In genomic region chr5:132272341-132273210, GRCh38 we compare ENCODE assay signal across 8 cellular contexts. TPM values are rescaled to one million over a fixed set of nuclear protein-coding genes. Genes with fewer than 3 reads are reported as not detected.
A peak's percentile ranks its signal among the peaks of the same experiment; 100 is the strongest.
DNase-seq lines count a peak whose midpoint lies in the region; ATAC-seq and TF ChIP-seq lines count a peak whose summit lies in the region.

No MANE protein-coding gene starts in this region.

- peak; percentile 87 for TF ChIP-seq CTCF in PC-9 (conservative IDR thresholded peaks at IDR 0.05)
- TF ChIP-seq CTCF in fibroblast of pulmonary artery (IDR thresholded peaks at IDR 0.05; ENCODE audit: low read length, missing control alignments) = peak; percentile 82
- peak; percentile 85 for TF ChIP-seq CTCF in parathyroid adenoma (IDR thresholded peaks at IDR 0.05)

- DNase-seq in AG08396 (ENCODE audit: low spot score) (peak; percentile 75), H7 (peak; percentile 91), PC-9 (peak in 1 of 2 experiments; percentile 64), fibroblast of pulmonary artery (ENCODE audit: low read depth) (peak; percentile 64), ureter (ENCODE audit: low spot score) (peak; percentile 67)
- DNase-seq in activated T-cell treated with anti-CD3 and anti-CD28 coated beads, Interleukin-2, amount 50 U/mL, for 1 hour = peak; percentile 71

- ATAC-seq in HG03520 (IDR thresholded peaks at IDR 0.05; ENCODE audit: unreplicated experiment) = no peak

- H3K4me3 ChIP-seq in H7 (ENCODE audit: insufficient read depth, low read depth, low read length) (no peak overlapping the region), PC-9 (no peak overlapping the region), fibroblast of pulmonary artery (replicated peaks; ENCODE audit: low read depth, low read length) (no peak overlapping the region), parathyroid adenoma (ENCODE audit: low read depth, low read length) (no peak overlapping the region)

- H3K4me1 ChIP-seq in PC-9 (replicated peaks; ENCODE audit: insufficient read depth) (no peaks in the 10 kb centered on the region), parathyroid adenoma (no peaks in the 10 kb centered on the region)

- intact Hi-C loops in PC-9 (cut with micrococcal nuclease; ENCODE audit: unreplicated experiment) = no loop called here

- H3K9ac ChIP-seq in parathyroid adenoma = no peak overlapping the region

- no peaks in the 10 kb centered on the region for H3K9me2 ChIP-seq in PC-9 (ENCODE audit: insufficient read depth)

- H3K4me2 ChIP-seq in PC-9 = no peak overlapping the region
- H3K4me2 ChIP-seq in parathyroid adenoma (ENCODE audit: low read length) = no peak overlapping the region

- H3K27ac ChIP-seq in PC-9 (no peak overlapping the region), parathyroid adenoma (no peak overlapping the region)

- H3K9me3 ChIP-seq in PC-9 (ENCODE audit: insufficient read depth, low read depth) (no peaks in the 10 kb centered on the region), parathyroid adenoma (ENCODE audit: control insufficient read depth, low read length) (no peaks in the 10 kb centered on the region)

- H3K79me2 ChIP-seq in PC-9 (ENCODE audit: low read depth) = no peaks in the 10 kb centered on the region
- H3K79me2 ChIP-seq in parathyroid adenoma = no peaks in the 10 kb centered on the region

- H3F3A ChIP-seq in PC-9 (ENCODE audit: insufficient read depth, low read depth) = no peaks in the 10 kb centered on the region

- H4K20me1 ChIP-seq in PC-9 (ENCODE audit: insufficient read depth) = no peaks in the 10 kb centered on the region

- BruUV-seq in PC-9 (replicated peaks; lab: Mats Ljungman, UMichigan) = no TSS peak

- H3K27me3 ChIP-seq in H7 (ENCODE audit: control insufficient read depth, insufficient read depth, low read length) = no peaks in the 10 kb centered on the region; the same call in 1 of the 2 replicates
- H3K27me3 ChIP-seq in PC-9 (ENCODE audit: insufficient read depth, low read depth) = no peaks in the 10 kb centered on the region
- no peaks in the 10 kb centered on the region for H3K27me3 ChIP-seq in parathyroid adenoma (ENCODE audit: control insufficient read depth, insufficient read depth, low read length)

- CTCF ChIA-PET in PC-9 (lab: Charles Lee) = interaction anchor here (0.6 kb wide), 3 partner anchors 97 to 467 kb away, joined by 3 to 4 read pairs (median 4); partner anchors contain the start of gene SLC22A5

- POLR2A ChIA-PET in PC-9 (lab: Charles Lee; ENCODE audit: unreplicated experiment) = no interaction called here

- H3K36me3 ChIP-seq in H7 (replicated peaks; ENCODE audit: control insufficient read depth, insufficient read depth, low read length) (no peaks in the 10 kb centered on the region), PC-9 (ENCODE audit: low read depth) (no peaks in the 10 kb centered on the region), parathyroid adenoma (ENCODE audit: control insufficient read depth, insufficient read depth, low read length) (no peaks in the 10 kb centered on the region)

- no peak overlapping the region for H2AFZ ChIP-seq in PC-9
- no peak overlapping the region for H2AFZ ChIP-seq in parathyroid adenoma

RNA-seq across cellular contexts. Expression of gene PDLIM4, which starts 15.1 kb away (rescaled TPM):
- 4.7 and 11.2 TPM in 2 replicates for total RNA-seq in H7 (2014; rRNA removed; shearing (Covaris generic))
- total RNA-seq in PC-9 (2021) (35.8 and 47.2 TPM in 2 replicates), ureter (33.9 TPM)

RNA-seq across cellular contexts. Expression of gene SLC22A4, which starts 21.6 kb away (rescaled TPM):
- total RNA-seq in H7 (2014; rRNA removed; shearing (Covaris generic)) = 0.17 and 0.81 TPM in 2 replicates
- total RNA-seq in PC-9 (2021) (4.2 and 4.9 TPM in 2 replicates), ureter (3.1 TPM)

RNA-seq across cellular contexts. Expression of gene P4HA2, which starts 44.9 kb away (rescaled TPM):
- total RNA-seq in H7 (2014; rRNA removed; shearing (Covaris generic)) = 5.4 and 8.4 TPM in 2 replicates
- total RNA-seq in PC-9 (2021) (21.7 and 24.0 TPM in 2 replicates), ureter (39.7 TPM)
